21 cellular contexts compared by ENCODE assay signal in the genomic region with DNA sequence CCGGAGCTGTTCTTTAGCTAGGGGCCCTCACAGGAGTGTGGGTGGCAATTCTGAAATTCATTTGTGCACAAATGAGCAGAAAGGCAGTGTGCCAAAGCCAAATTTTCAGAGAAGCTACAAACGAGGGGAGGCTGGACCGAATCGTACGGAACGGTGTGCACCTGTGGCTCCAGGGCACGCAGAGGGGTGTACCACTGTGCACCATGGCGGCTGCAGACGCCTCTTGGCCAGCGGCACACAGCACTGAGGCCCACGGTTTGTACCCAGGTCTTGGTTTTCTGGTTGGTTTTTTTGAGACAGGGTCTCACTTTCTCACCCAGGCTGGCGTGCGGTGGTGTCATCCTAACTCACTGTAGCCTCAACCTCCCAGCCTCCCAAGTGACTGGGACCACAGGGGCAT. TPM values are rescaled to one million over a fixed set of nuclear protein-coding genes. Genes with fewer than 3 reads are reported as not detected.
DNase-seq lines count a peak whose midpoint lies in the region; ATAC-seq, FAIRE-seq and TF ChIP-seq lines count a peak whose summit lies in the region.
"Had no signal": no experiment of that assay in that cellular context is flagged by ENCODE, and none has a peak within 500 bp of the region (broad histone marks: within the 10 kb centered on the region; RNA-seq: fewer than 3 reads in every experiment).

No MANE protein-coding gene starts in this region.

- H4K20me1 ChIP-seq in GM12878 (ENCODE audit: control insufficient read depth, insufficient read depth), result no peaks in the 10 kb centered on the region

- DNase-seq in DMS 273 (lab: John Stamatoyannopoulos, UW; ENCODE audit: unreplicated experiment) (peak; percentile 36), DMS 273 treated with DMSO at 0.1 percent for 48 hours (lab: John Stamatoyannopoulos, UW) (no peak), GM12878 (ENCODE audit: low read depth, low spot score) (no peak)
- DNase-seq in activated naive CD8-positive, alpha-beta T cell treated with anti-CD3 and anti-CD28 coated beads, Interleukin-2, amount 50 U/mL, for 24 hours, result no peak
- DNase-seq: 8988T, COR-L47, DMS153, GDM1, H9, NCI-H1417, NCI-H187, NCI-H2107, NCI-H510A, NCI-H748 treated with DMSO at 0.1 percent for 48 hours, OCI-M1, SHP77 had no signal

- no peak for ATAC-seq in GM12878
- no peak for ATAC-seq in activated naive CD8-positive, alpha-beta T cell treated with anti-CD3 and anti-CD28 coated beads, Interleukin-2, amount 50 U/mL, for 24 hours

- WGBS in GM12878 (ENCODE audit: insufficient coverage, insufficient replicate concordance, low lambda C conversion rate, missing lambda C conversion rate), result 86% methylated on average over 13 of the region's 13 CpGs

- no TSS peak for BruUV-seq in GM12878 (replicated peaks; lab: Mats Ljungman, UMichigan)

- no peaks in the 10 kb centered on the region for H3K27me3 ChIP-seq in GM12878 (replicated peaks in 1 of 2; ENCODE audit: control insufficient read depth in 2 of 2, insufficient read depth in 2 of 2, low read length in 1 of 2)

- no peak overlapping the region for H3K27ac ChIP-seq in GM12878 (ENCODE audit: control insufficient read depth, insufficient read depth)
- H3K27ac ChIP-seq: KMS-11, SK-N-MC had no signal

- CTCF ChIA-PET in GM12878 (lab: Yijun Ruan, JAX), result interaction anchor here (1.3 to 1.7 kb wide), 2 partner anchors 58 to 68 kb away, joined by 4 to 5 read pairs; no protein-coding TSS in a partner anchor

- no peaks in the 10 kb centered on the region for H3K9me3 Mint-ChIP-seq in activated naive CD8-positive, alpha-beta T cell treated with anti-CD3 and anti-CD28 coated beads, Interleukin-2, amount 50 U/mL, for 24 hours
- H3K9me3 Mint-ChIP-seq: H9 had no signal

- peak; percentile 61; the same call in 1 of the 2 replicates for TF ChIP-seq POLR2A in GM12878 (IDR thresholded peaks at IDR 0.05; ENCODE audit: low read depth, low read length)

- H3K4me2 ChIP-seq in GM12878 (ENCODE audit: control insufficient read depth, insufficient read depth), result no peak overlapping the region

- in situ Hi-C loops in GM12878 (cut with MboI), result no loop called here

- no peak for FAIRE-seq in GM12878 (lab: Jason Lieb, UNC)
- FAIRE-seq: GM19239 had no signal

- TF ChIP-seq CTCF in GM12878 (IDR thresholded peaks at IDR 0.05 in 2 of 3, conservative IDR thresholded peaks at IDR 0.05 in 1 of 3; ENCODE audit: control insufficient read depth in 2 of 3, extremely low read depth in 1 of 3, insufficient read depth in 1 of 3, low read depth in 3 of 3, low read length in 3 of 3), result no peak

- SMC1A ChIA-PET in GM12878 (lab: Charles Lee; ENCODE audit: uncharacterized antibody, unreplicated experiment), result no interaction called here

- H3K27ac Mint-ChIP-seq in activated naive CD8-positive, alpha-beta T cell treated with anti-CD3 and anti-CD28 coated beads, Interleukin-2, amount 50 U/mL, for 24 hours, result no peak overlapping the region
- H3K27ac Mint-ChIP-seq: H9 had no signal

- H3K4me3 Mint-ChIP-seq in activated naive CD8-positive, alpha-beta T cell treated with anti-CD3 and anti-CD28 coated beads, Interleukin-2, amount 50 U/mL, for 24 hours, result no peak overlapping the region
- H3K4me3 Mint-ChIP-seq: H9 had no signal

- no peaks in the 10 kb centered on the region for H3K27me3 Mint-ChIP-seq in activated naive CD8-positive, alpha-beta T cell treated with anti-CD3 and anti-CD28 coated beads, Interleukin-2, amount 50 U/mL, for 24 hours

- H3K36me3 Mint-ChIP-seq in activated naive CD8-positive, alpha-beta T cell treated with anti-CD3 and anti-CD28 coated beads, Interleukin-2, amount 50 U/mL, for 24 hours (ENCODE audit: low read depth), result peaks cover 13% of the 10 kb centered on the region

- H3K36me3 ChIP-seq in GM12878 (ENCODE audit: control insufficient read depth in 2 of 2, insufficient read depth in 2 of 2, low read length in 1 of 2), result peaks cover 6 to 23% of the 10 kb centered on the region in 2 experiments; a peak in 3 of 4 replicates

- RAD21 ChIA-PET in GM12878 (lab: Charles Lee; ENCODE audit: unreplicated experiment), result no interaction called here

- H3K79me2 ChIP-seq in GM12878 (ENCODE audit: control insufficient read depth, insufficient read depth, low read length), result no peaks in the 10 kb centered on the region

- POLR2A ChIA-PET in GM12878 (lab: Charles Lee), result no interaction called here

- H3K4me1 ChIP-seq in GM12878 (ENCODE audit: control insufficient read depth, insufficient read depth, low read length), result no peaks in the 10 kb centered on the region

- H3K9me3 ChIP-seq in GM12878 (replicated peaks; ENCODE audit: control insufficient read depth, insufficient read depth, low read length), result no peaks in the 10 kb centered on the region

- peaks cover 9% of the 10 kb centered on the region for H3K4me1 Mint-ChIP-seq in activated naive CD8-positive, alpha-beta T cell treated with anti-CD3 and anti-CD28 coated beads, Interleukin-2, amount 50 U/mL, for 24 hours

- TF ChIP-seq EP300 in GM12878 (IDR thresholded peaks at IDR 0.05; ENCODE audit: borderline replicate concordance in 1 of 2, control insufficient read depth in 1 of 2, low read depth in 2 of 2, low read length in 2 of 2), result no peak

- TF ChIP-seq RAD21 in GM12878 (IDR thresholded peaks at IDR 0.05; ENCODE audit: insufficient read depth, low read depth, low read length), result no peak

- H2AFZ ChIP-seq in GM12878 (ENCODE audit: control insufficient read depth, low read depth, low read length), result no peak overlapping the region

- intact Hi-C loops in GM12878 (cut with micrococcal nuclease; ENCODE audit: unreplicated experiment), result no loop called here

- H3K4me3 ChIP-seq in GM12878, result no peak overlapping the region
- H3K4me3 ChIP-seq: SK-N-MC had no signal

- H3K9ac ChIP-seq in GM12878 (ENCODE audit: control insufficient read depth, insufficient read depth, low read length), result no peak overlapping the region
- H3K9ac ChIP-seq: KMS-11 had no signal

RNA-seq across cellular contexts. Expression of a gene that starts 14.9 kb away (rescaled TPM):
- 31.4 and 32.8 TPM in 2 replicates for total RNA-seq in GM12878 (2013; cell fraction: nucleolus; rRNA removed)
- total RNA-seq in GM12878 (2014; rRNA removed), result 59.0 and 67.8 TPM in 2 replicates
- 36.3 and 41.5 TPM in 2 replicates for total RNA-seq in GM12878 (2014; rRNA removed; fragmentation: Illumina TruSeq; extraction: Trizol)
- 81.4 and 85.3 TPM in 2 replicates for total RNA-seq in GM12878 (2021)
- 26.0 TPM for polyA plus RNA-seq in GM12878 (2011; ENCODE audit: low read depth)
- 20.7 and 41.0 TPM in 2 replicates for polyA plus RNA-seq in GM12878 (2011; rRNA removed)
- 64.0 and 95.0 TPM in 2 replicates for polyA plus RNA-seq in GM12878 (2011; cell fraction: cytosol; rRNA removed)
- polyA plus RNA-seq in GM12878 (2011; cell fraction: nucleus; rRNA removed), result 140 and 176 TPM in 2 replicates
- 48.6 and 57.5 TPM in 2 replicates for polyA plus RNA-seq in GM12878 (2012)
- 12.3 and 36.2 TPM in 2 replicates for polyA plus RNA-seq in GM12878 (2014; fragmentation: Illumina TruSeq; extraction: Trizol)
- polyA plus RNA-seq in GM12878 (2014; fragmentation: Nextera tagmentation; extraction: Ambion mirVana), result 1 to 10 TPM; 1.0 to 3.8 TPM
- polyA plus RNA-seq in GM12878 (2014; rRNA removed), result 82.8 and 97.4 TPM in 2 replicates
- polyA plus RNA-seq in GM12878 (2016; fragmentation: Nextera tagmentation; extraction: Ambion mirVana), result 10 to 100 TPM; 81.2 to 86.7 TPM
- polyA minus RNA-seq in GM12878 (2011; rRNA and poly(A)+ RNA removed), result 35.8 and 61.5 TPM in 2 replicates
- 25.9 and 29.3 TPM in 2 replicates for polyA minus RNA-seq in GM12878 (2011; cell fraction: cytosol; rRNA and poly(A)+ RNA removed)
- 16.7 and 27.9 TPM in 2 replicates for polyA minus RNA-seq in GM12878 (2011; cell fraction: nucleus; rRNA and poly(A)+ RNA removed)

RNA-seq across cellular contexts. Expression of a gene that starts 15.1 kb away (rescaled TPM):
- 7.8 and 9.2 TPM in 2 replicates for total RNA-seq in GM12878 (2013; cell fraction: nucleolus; rRNA removed)
- total RNA-seq in GM12878 (2014; rRNA removed), result 5.1 and 6.9 TPM in 2 replicates
- 5.6 and 7.1 TPM in 2 replicates for total RNA-seq in GM12878 (2014; rRNA removed; fragmentation: Illumina TruSeq; extraction: Trizol)
- total RNA-seq in GM12878 (2021), result 11.1 and 12.1 TPM in 2 replicates
- 1.7 TPM for polyA plus RNA-seq in GM12878 (2011; ENCODE audit: low read depth)
- polyA plus RNA-seq in GM12878 (2011; rRNA removed), result 2.4 and 3.4 TPM in 2 replicates
- 3.1 and 3.8 TPM in 2 replicates for polyA plus RNA-seq in GM12878 (2011; cell fraction: cytosol; rRNA removed)
- polyA plus RNA-seq in GM12878 (2011; cell fraction: nucleus; rRNA removed), result 7.6 and 9.4 TPM in 2 replicates
- 2.9 and 6.0 TPM in 2 replicates for polyA plus RNA-seq in GM12878 (2012)
- 4.9 and 8.3 TPM in 2 replicates for polyA plus RNA-seq in GM12878 (2014; fragmentation: Illumina TruSeq; extraction: Trizol)
- polyA plus RNA-seq in GM12878 (2014; fragmentation: Nextera tagmentation; extraction: Ambion mirVana), result 1 to 10 TPM; 1.1 to 2.9 TPM
- 8.1 and 10.9 TPM in 2 replicates for polyA plus RNA-seq in GM12878 (2014; rRNA removed)
- polyA plus RNA-seq in GM12878 (2016; fragmentation: Nextera tagmentation; extraction: Ambion mirVana), result 10 to 100 TPM; 15.7 to 15.8 TPM
- 2.6 and 3.4 TPM in 2 replicates for polyA minus RNA-seq in GM12878 (2011; rRNA and poly(A)+ RNA removed)
- 0.94 and 2.3 TPM in 2 replicates for polyA minus RNA-seq in GM12878 (2011; cell fraction: cytosol; rRNA and poly(A)+ RNA removed)
- 2.2 and 4.1 TPM in 2 replicates for polyA minus RNA-seq in GM12878 (2011; cell fraction: nucleus; rRNA and poly(A)+ RNA removed)

RNA-seq across cellular contexts. Expression of a gene that starts 29.1 kb away (rescaled TPM):
- total RNA-seq in GM12878 (2013; cell fraction: nucleolus; rRNA removed), result not detected in 2 replicates
- not detected in 2 replicates for total RNA-seq in GM12878 (2014; rRNA removed)
- not detected in 2 replicates for total RNA-seq in GM12878 (2014; rRNA removed; fragmentation: Illumina TruSeq; extraction: Trizol)
- not detected in 2 replicates for total RNA-seq in GM12878 (2021)
- polyA plus RNA-seq in GM12878 (2011; ENCODE audit: low read depth), result not detected
- polyA plus RNA-seq in GM12878 (2011; rRNA removed), result not detected in 2 replicates
- not detected in 2 replicates for polyA plus RNA-seq in GM12878 (2011; cell fraction: cytosol; rRNA removed)
- polyA plus RNA-seq in GM12878 (2011; cell fraction: nucleus; rRNA removed), result 0.34 and 0.47 TPM in 2 replicates
- polyA plus RNA-seq in GM12878 (2012), result not detected in 2 replicates
- polyA plus RNA-seq in GM12878 (2014; fragmentation: Illumina TruSeq; extraction: Trizol), result not detected in 2 replicates
- polyA plus RNA-seq in GM12878 (2014; fragmentation: Nextera tagmentation; extraction: Ambion mirVana), result not detected
- not detected in 2 replicates for polyA plus RNA-seq in GM12878 (2014; rRNA removed)
- not detected for polyA plus RNA-seq in GM12878 (2016; fragmentation: Nextera tagmentation; extraction: Ambion mirVana)
- polyA minus RNA-seq in GM12878 (2011; rRNA and poly(A)+ RNA removed), result not detected in 2 replicates
- polyA minus RNA-seq in GM12878 (2011; cell fraction: cytosol; rRNA and poly(A)+ RNA removed), result not detected in 2 replicates
- polyA minus RNA-seq in GM12878 (2011; cell fraction: nucleus; rRNA and poly(A)+ RNA removed), result not detected in 2 replicates
- total RNA-seq: Daoy had no signal
- polyA plus RNA-seq: AG04450 had no signal

RNA-seq across cellular contexts. Expression of a gene that starts 43.9 kb away (rescaled TPM):
- total RNA-seq in GM12878 (2013; cell fraction: nucleolus; rRNA removed), result 80.3 and 89.1 TPM in 2 replicates
- total RNA-seq in GM12878 (2014; rRNA removed) (31.8 and 41.9 TPM in 2 replicates), GM12878 (2014; rRNA removed; fragmentation: Illumina TruSeq; extraction: Trizol) (20.8 and 23.5 TPM in 2 replicates), GM12878 (2021) (45.3 and 58.7 TPM in 2 replicates)
- 15.0 TPM for polyA plus RNA-seq in GM12878 (2011; ENCODE audit: low read depth)
- polyA plus RNA-seq in GM12878 (2011; rRNA removed) (22.1 and 30.1 TPM in 2 replicates), GM12878 (2014; fragmentation: Illumina TruSeq; extraction: Trizol) (12.1 and 26.5 TPM in 2 replicates), GM12878 (2014; fragmentation: Nextera tagmentation; extraction: Ambion mirVana) (1 to 10 TPM; 1.5 to 2.5 TPM), GM12878 (2014; rRNA removed) (56.8 and 58.6 TPM in 2 replicates), GM12878 (2016; fragmentation: Nextera tagmentation; extraction: Ambion mirVana) (10 to 100 TPM; 54.1 to 55.6 TPM)
- 29.8 and 38.2 TPM in 2 replicates for polyA plus RNA-seq in GM12878 (2011; cell fraction: cytosol; rRNA removed)
- 306 and 334 TPM in 2 replicates for polyA plus RNA-seq in GM12878 (2011; cell fraction: nucleus; rRNA removed)
- 38.8 and 67.0 TPM in 2 replicates for polyA plus RNA-seq in GM12878 (2012)
- 15.4 and 20.6 TPM in 2 replicates for polyA minus RNA-seq in GM12878 (2011; rRNA and poly(A)+ RNA removed)
- 6.1 and 9.0 TPM in 2 replicates for polyA minus RNA-seq in GM12878 (2011; cell fraction: cytosol; rRNA and poly(A)+ RNA removed)
- polyA minus RNA-seq in GM12878 (2011; cell fraction: nucleus; rRNA and poly(A)+ RNA removed), result 22.2 and 33.6 TPM in 2 replicates

RNA-seq across cellular contexts. Expression of a gene that starts 58.9 kb away (rescaled TPM):
- total RNA-seq in GM12878 (2013; cell fraction: nucleolus; rRNA removed), result 13.1 and 19.3 TPM in 2 replicates
- total RNA-seq in GM12878 (2014; rRNA removed) (4.9 and 6.9 TPM in 2 replicates), GM12878 (2014; rRNA removed; fragmentation: Illumina TruSeq; extraction: Trizol) (0.78 and 1.0 TPM in 2 replicates), GM12878 (2021) (6.9 and 7.8 TPM in 2 replicates)
- 0.71 TPM for polyA plus RNA-seq in GM12878 (2011; ENCODE audit: low read depth)
- polyA plus RNA-seq in GM12878 (2011; rRNA removed) (1.2 and 2.3 TPM in 2 replicates), GM12878 (2014; fragmentation: Illumina TruSeq; extraction: Trizol) (0.24 TPM in 1 of 2 replicates, not detected in the other), GM12878 (2014; fragmentation: Nextera tagmentation; extraction: Ambion mirVana) (under 1 TPM in 1 of 2 experiments, not detected in 1; 0.20 TPM), GM12878 (2014; rRNA removed) (4.7 and 6.0 TPM in 2 replicates), GM12878 (2016; fragmentation: Nextera tagmentation; extraction: Ambion mirVana) (1 to 10 TPM; 3.9 to 5.9 TPM)
- polyA plus RNA-seq in GM12878 (2011; cell fraction: cytosol; rRNA removed), result 4.6 and 6.8 TPM in 2 replicates
- polyA plus RNA-seq in GM12878 (2011; cell fraction: nucleus; rRNA removed), result 12.6 and 15.8 TPM in 2 replicates
- 5.0 and 6.2 TPM in 2 replicates for polyA plus RNA-seq in GM12878 (2012)
- polyA minus RNA-seq in GM12878 (2011; rRNA and poly(A)+ RNA removed), result 0.73 and 3.6 TPM in 2 replicates
- 3.3 and 3.7 TPM in 2 replicates for polyA minus RNA-seq in GM12878 (2011; cell fraction: cytosol; rRNA and poly(A)+ RNA removed)
- polyA minus RNA-seq in GM12878 (2011; cell fraction: nucleus; rRNA and poly(A)+ RNA removed), result 4.5 and 8.3 TPM in 2 replicates
